17 cellular contexts compared by ENCODE assay signal in the genomic region with DNA sequence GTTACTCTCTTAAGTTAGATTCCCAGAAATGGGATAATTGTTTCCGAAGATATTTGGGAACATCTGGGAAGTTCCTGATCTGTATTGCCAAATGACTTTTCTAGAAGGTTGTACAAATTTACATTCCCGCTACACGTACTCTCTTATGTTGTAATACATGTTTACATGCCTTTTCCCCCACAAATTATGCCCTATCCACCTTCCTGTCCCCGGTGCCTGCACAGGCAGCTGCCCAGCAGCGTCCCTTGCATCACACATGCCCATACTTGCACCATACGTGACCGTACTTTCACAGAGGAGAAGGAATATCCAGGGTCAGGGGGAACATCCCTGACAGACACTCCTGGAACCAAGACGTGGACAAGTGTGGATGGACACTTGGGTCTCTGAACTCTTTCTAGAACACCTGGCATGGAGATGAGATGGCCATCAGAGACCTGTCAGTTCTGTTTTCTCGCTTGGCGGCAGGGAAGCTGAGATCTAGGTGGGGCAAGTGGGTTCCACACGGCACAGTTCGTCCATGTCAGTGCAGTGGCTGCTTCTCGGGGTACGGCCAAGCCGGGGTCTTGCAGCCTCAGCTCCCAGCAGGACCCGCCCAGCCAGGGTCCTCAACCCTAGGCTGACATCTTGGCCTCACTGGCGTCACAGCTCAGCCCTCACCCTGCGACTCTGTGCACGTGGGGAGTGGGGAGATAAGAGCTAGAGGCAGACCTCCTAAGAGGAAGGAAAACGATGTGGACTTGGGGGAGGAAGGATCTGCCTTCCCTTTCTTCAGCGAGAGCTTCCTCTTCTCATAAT. TPM values are rescaled to one million over a fixed set of nuclear protein-coding genes. Genes with fewer than 3 reads are reported as not detected.
DNase-seq lines count a peak whose midpoint lies in the region; ATAC-seq, FAIRE-seq and TF ChIP-seq lines count a peak whose summit lies in the region.
"Had no signal": no experiment of that assay in that cellular context is flagged by ENCODE, and none has a peak within 500 bp of the region (broad histone marks: within the 10 kb centered on the region; RNA-seq: fewer than 3 reads in every experiment).

No MANE protein-coding gene starts in this region.

- H3K27ac Mint-ChIP-seq in WTC11 = no peak overlapping the region; the same call in 1 of the 2 replicates
- peak overlapping the region in 1 of 2 donors; percentile 2 for H3K27ac Mint-ChIP-seq in stimulated activated naive CD8-positive, alpha-beta T cell treated with anti-CD3 and anti-CD28 coated beads, Interleukin-15, amount 100 ng/mL, for 72 hours
- H3K27ac Mint-ChIP-seq: activated T-cell treated with anti-CD3 and anti-CD28 coated beads, Interleukin-2, amount 50 U/mL, for 72 hours; mesothelial cell of epicardium had no signal

- CTCF ChIA-PET in WTC11 (lab: Charles Lee) = interaction anchor here (0.6 to 1.7 kb wide), 8 partner anchors 9 to 241 kb away, joined by 3 to 13 read pairs (median 4); no protein-coding TSS in a partner anchor

- H3K9me3 Mint-ChIP-seq in WTC11 = no peaks in the 10 kb centered on the region
- H3K9me3 Mint-ChIP-seq in stimulated activated naive CD8-positive, alpha-beta T cell treated with anti-CD3 and anti-CD28 coated beads, Interleukin-15, amount 100 ng/mL, for 72 hours = peaks cover 0 to 5% of the 10 kb centered on the region in 2 donors
- H3K9me3 Mint-ChIP-seq: activated T-cell treated with anti-CD3 and anti-CD28 coated beads, Interleukin-2, amount 50 U/mL, for 72 hours had no signal

- no peaks in the 10 kb centered on the region for H3K36me3 Mint-ChIP-seq in WTC11
- H3K36me3 Mint-ChIP-seq: mesothelial cell of epicardium had no signal

- 62% methylated on average over 21 of the region's 21 CpGs for WGBS in liver

- H3K27ac ChIP-seq in liver (ENCODE audit: low read depth in 1 of 2, low read length in 2 of 2) = peak overlapping the region; percentile 64 to 72
- H3K27ac ChIP-seq: suprapubic skin had no signal

- TF ChIP-seq CTCF in WTC11 (IDR thresholded peaks at IDR 0.05) (no peak), liver (IDR thresholded peaks at IDR 0.05; ENCODE audit: low read depth, low read length, missing input control) (no peak)

- H3K4me1 ChIP-seq in liver (ENCODE audit: control insufficient read depth in 4 of 4, insufficient read depth in 4 of 4, low read length in 3 of 4) = peaks cover 14 to 35% (median 26%) of the 10 kb centered on the region in 4 donors

- peak; percentile 16 for FAIRE-seq in HTR-8/SVneo (lab: Jason Lieb, UNC)

- no peak overlapping the region for H3K4me3 Mint-ChIP-seq in WTC11
- no peak overlapping the region for H3K4me3 Mint-ChIP-seq in stimulated activated naive CD8-positive, alpha-beta T cell treated with anti-CD3 and anti-CD28 coated beads, Interleukin-15, amount 100 ng/mL, for 72 hours
- H3K4me3 Mint-ChIP-seq: activated T-cell treated with anti-CD3 and anti-CD28 coated beads, Interleukin-2, amount 50 U/mL, for 72 hours; mesothelial cell of epicardium had no signal

- no peaks in the 10 kb centered on the region for H3K4me1 Mint-ChIP-seq in WTC11
- H3K4me1 Mint-ChIP-seq in stimulated activated naive CD8-positive, alpha-beta T cell treated with anti-CD3 and anti-CD28 coated beads, Interleukin-15, amount 100 ng/mL, for 72 hours = no peaks in the 10 kb centered on the region

- DNase-seq in AG08396 (ENCODE audit: low spot score) (peak; percentile 39), HTR-8/SVneo (ENCODE audit: insufficient read length, low spot score) (no peak), WTC11 (ENCODE audit: low spot score) (no peak), NCI-H510A treated with DMSO at 0.1 percent for 48 hours (lab: John Stamatoyannopoulos, UW) (no peak)
- no peak for DNase-seq in stimulated activated naive CD8-positive, alpha-beta T cell treated with anti-CD3 and anti-CD28 coated beads, Interleukin-15, amount 100 ng/mL, for 72 hours
- DNase-seq: activated CD4-positive, alpha-beta T cell treated with anti-CD3 and anti-CD28 coated beads, Interleukin-2, amount 50 U/mL, for 48 hours; activated T-cell treated with anti-CD3 and anti-CD28 coated beads, Interleukin-2, amount 50 U/mL, for 72 hours; amygdala; MM.1S; occipital lobe; stimulated activated CD4-positive, alpha-beta T cell treated with anti-CD3 and anti-CD28 coated beads, Interleukin-12 subunit alpha, Interleukin-12 subunit beta, amount 100 ng/mL, for 4 hours; T-helper 1 cell had no signal

- H3K9me3 ChIP-seq in liver (ENCODE audit: control insufficient read depth in 4 of 4, low read length in 3 of 4) = no peaks in the 10 kb centered on the region
- H3K9me3 ChIP-seq: suprapubic skin had no signal

- H3K27me3 Mint-ChIP-seq in WTC11 (ENCODE audit: low read depth) = no peaks in the 10 kb centered on the region; the same call in 1 of the 2 replicates
- no peaks in the 10 kb centered on the region for H3K27me3 Mint-ChIP-seq in stimulated activated naive CD8-positive, alpha-beta T cell treated with anti-CD3 and anti-CD28 coated beads, Interleukin-15, amount 100 ng/mL, for 72 hours

- H3K27me3 ChIP-seq in liver (ENCODE audit: control insufficient read depth in 4 of 4, insufficient read depth in 4 of 4, low read length in 3 of 4) = no peaks in the 10 kb centered on the region
- H3K27me3 ChIP-seq: suprapubic skin had no signal

- no peak overlapping the region for H3K9ac ChIP-seq in liver (ENCODE audit: low read depth in 1 of 2, low read length in 2 of 2)

- H3K36me3 ChIP-seq in liver (ENCODE audit: control insufficient read depth in 4 of 4, insufficient read depth in 3 of 4, low read depth in 1 of 4, low read length in 3 of 4) = no peaks in the 10 kb centered on the region
- H3K36me3 ChIP-seq: suprapubic skin had no signal

- no peak overlapping the region for H3K4me3 ChIP-seq in liver (ENCODE audit: low read depth in 1 of 3, low read length in 3 of 3)
- H3K4me3 ChIP-seq: suprapubic skin had no signal

- peak in 1 of 2 donors; percentile 66 for TF ChIP-seq RAD21 in liver (IDR thresholded peaks at IDR 0.05)

- ATAC-seq in WTC11 (no peak), GM18520 (IDR thresholded peaks at IDR 0.05; ENCODE audit: unreplicated experiment) (no peak), HG03571 (IDR thresholded peaks at IDR 0.05; ENCODE audit: unreplicated experiment) (no peak)
- no peak for ATAC-seq in stimulated activated naive CD8-positive, alpha-beta T cell treated with anti-CD3 and anti-CD28 coated beads, Interleukin-15, amount 100 ng/mL, for 72 hours
- ATAC-seq: activated T-cell treated with anti-CD3 and anti-CD28 coated beads, Interleukin-2, amount 50 U/mL, for 72 hours had no signal

- POLR2A ChIA-PET in WTC11 (lab: Charles Lee) = no interaction called here

TF ChIP-seq in WTC11, 78 proteins besides CTCF, POLR2A, EP300 and RAD21:
- TF ChIP-seq FOXP1 (CRISPR knock-in tag; IDR thresholded peaks at IDR 0.05; ENCODE audit: borderline replicate concordance) (0 out of 2 replicates have a peak, but pooled peaks have one; percentile 28), GABPB1 (CRISPR knock-in tag; IDR thresholded peaks at IDR 0.05) (peak; percentile 99)
- TF ChIP-seq, protein P1, sequence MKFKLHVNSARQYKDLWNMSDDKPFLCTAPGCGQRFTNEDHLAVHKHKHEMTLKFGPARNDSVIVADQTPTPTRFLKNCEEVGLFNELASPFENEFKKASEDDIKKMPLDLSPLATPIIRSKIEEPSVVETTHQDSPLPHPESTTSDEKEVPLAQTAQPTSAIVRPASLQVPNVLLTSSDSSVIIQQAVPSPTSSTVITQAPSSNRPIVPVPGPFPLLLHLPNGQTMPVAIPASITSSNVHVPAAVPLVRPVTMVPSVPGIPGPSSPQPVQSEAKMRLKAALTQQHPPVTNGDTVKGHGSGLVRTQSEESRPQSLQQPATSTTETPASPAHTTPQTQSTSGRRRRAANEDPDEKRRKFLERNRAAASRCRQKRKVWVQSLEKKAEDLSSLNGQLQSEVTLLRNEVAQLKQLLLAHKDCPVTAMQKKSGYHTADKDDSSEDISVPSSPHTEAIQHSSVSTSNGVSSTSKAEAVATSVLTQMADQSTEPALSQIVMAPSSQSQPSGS (CRISPR knock-in tag; IDR thresholded peaks at IDR 0.05; ENCODE audit: borderline replicate concordance, low read depth) = no peak

TF ChIP-seq in liver, 16 proteins besides CTCF, POLR2A, EP300 and RAD21 (continues in another document):
- TF ChIP-seq TAF1 (conservative IDR thresholded peaks at IDR 0.05) = no peak
- TF ChIP-seq, protein P2, sequence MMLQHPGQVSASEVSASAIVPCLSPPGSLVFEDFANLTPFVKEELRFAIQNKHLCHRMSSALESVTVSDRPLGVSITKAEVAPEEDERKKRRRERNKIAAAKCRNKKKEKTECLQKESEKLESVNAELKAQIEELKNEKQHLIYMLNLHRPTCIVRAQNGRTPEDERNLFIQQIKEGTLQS (IDR thresholded peaks at IDR 0.05) = peak; percentile 93
- TF ChIP-seq NR2F2 (IDR thresholded peaks at IDR 0.05) = peak; percentile 33
- peak; percentile 84 to 93 for TF ChIP-seq HNF4A (conservative IDR thresholded peaks at IDR 0.05)
- TF ChIP-seq EGR1 (IDR thresholded peaks at IDR 0.05; ENCODE audit: low read depth in 2 of 2) = peak; percentile 75 to 99
- TF ChIP-seq YY1 (IDR thresholded peaks at IDR 0.05) = peak; percentile 79
- peak; percentile 99 for TF ChIP-seq FOXA2 (IDR thresholded peaks at IDR 0.05)
- TF ChIP-seq, protein P3, sequence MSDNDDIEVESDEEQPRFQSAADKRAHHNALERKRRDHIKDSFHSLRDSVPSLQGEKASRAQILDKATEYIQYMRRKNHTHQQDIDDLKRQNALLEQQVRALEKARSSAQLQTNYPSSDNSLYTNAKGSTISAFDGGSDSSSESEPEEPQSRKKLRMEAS (IDR thresholded peaks at IDR 0.05) = peak; percentile 98
- TF ChIP-seq RXRA (IDR thresholded peaks at IDR 0.05) = peak; percentile 99 to 100
- no peak for TF ChIP-seq HNF4G (IDR thresholded peaks at IDR 0.05)
- peak in 1 of 2 donors; percentile 75 for TF ChIP-seq GABPA (IDR thresholded peaks at IDR 0.05 in 1 of 2, conservative IDR thresholded peaks at IDR 0.05 in 1 of 2)
- peak; percentile 99 for TF ChIP-seq SP1 (IDR thresholded peaks at IDR 0.05)
- TF ChIP-seq, protein P4, sequence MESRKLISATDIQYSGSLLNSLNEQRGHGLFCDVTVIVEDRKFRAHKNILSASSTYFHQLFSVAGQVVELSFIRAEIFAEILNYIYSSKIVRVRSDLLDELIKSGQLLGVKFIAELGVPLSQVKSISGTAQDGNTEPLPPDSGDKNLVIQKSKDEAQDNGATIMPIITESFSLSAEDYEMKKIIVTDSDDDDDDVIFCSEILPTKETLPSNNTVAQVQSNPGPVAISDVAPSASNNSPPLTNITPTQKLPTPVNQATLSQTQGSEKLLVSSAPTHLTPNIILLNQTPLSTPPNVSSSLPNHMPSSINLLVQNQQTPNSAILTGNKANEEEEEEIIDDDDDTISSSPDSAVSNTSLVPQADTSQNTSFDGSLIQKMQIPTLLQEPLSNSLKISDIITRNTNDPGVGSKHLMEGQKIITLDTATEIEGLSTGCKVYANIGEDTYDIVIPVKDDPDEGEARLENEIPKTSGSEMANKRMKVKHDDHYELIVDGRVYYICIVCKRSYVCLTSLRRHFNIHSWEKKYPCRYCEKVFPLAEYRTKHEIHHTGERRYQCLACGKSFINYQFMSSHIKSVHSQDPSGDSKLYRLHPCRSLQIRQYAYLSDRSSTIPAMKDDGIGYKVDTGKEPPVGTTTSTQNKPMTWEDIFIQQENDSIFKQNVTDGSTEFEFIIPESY (IDR thresholded peaks at IDR 0.05) = peak; percentile 96
- peak; percentile 99 for TF ChIP-seq FOXA1 (IDR thresholded peaks at IDR 0.05)

RNA-seq across cellular contexts. Expression of a gene that starts 24.0 kb away (rescaled TPM):
- total RNA-seq in WTC11 (2021) = 8.8 to 14.4 TPM (median 13.7 TPM) in 3 replicates
- 10 to 100 TPM; 13.2 to 43.0 TPM for total RNA-seq in liver
- 10 to 100 TPM; 10.5 to 15.8 TPM for polyA plus RNA-seq in liver
